ENCODE assay signal across 20 cellular contexts in the genomic region with DNA sequence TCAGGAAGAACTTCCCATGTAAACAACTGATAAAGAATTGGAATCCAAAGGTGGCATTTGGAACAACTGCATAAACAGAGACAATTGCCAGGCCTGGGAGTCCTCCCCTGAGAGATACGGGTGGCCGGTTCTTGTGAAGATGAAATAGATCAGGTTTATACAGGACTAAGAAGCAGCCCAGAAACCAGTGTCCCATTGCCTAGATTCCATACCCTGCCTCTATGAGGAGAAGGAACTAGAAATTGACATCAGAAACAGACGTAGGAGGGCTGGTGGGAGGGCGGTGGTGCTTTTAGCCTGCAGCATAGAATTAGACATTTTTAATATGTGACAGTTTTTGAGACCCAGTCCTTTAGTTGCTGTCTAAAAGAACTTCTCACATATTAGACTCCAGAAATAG. TPM values are rescaled to one million over a fixed set of nuclear protein-coding genes. Genes with fewer than 3 reads are reported as not detected.
DNase-seq lines count a peak whose midpoint lies in the region; ATAC-seq, FAIRE-seq and TF ChIP-seq lines count a peak whose summit lies in the region.
"Had no signal": no experiment of that assay in that cellular context is flagged by ENCODE, and none has a peak within 500 bp of the region (broad histone marks: within the 10 kb centered on the region; RNA-seq: fewer than 3 reads in every experiment).

No MANE protein-coding gene starts in this region.

- H2BK5ac ChIP-seq in trophoblast cell (ENCODE audit: low read depth, low read length, poor library complexity), result no peak overlapping the region

- no peak overlapping the region for H4K91ac ChIP-seq in trophoblast cell (ENCODE audit: low read depth, low read length)

- H3K79me2 ChIP-seq in trophoblast cell (ENCODE audit: control insufficient read depth, insufficient read depth, low read length, poor library complexity) (no peaks in the 10 kb centered on the region), HepG2 (ENCODE audit: insufficient read depth, low read length) (no peaks in the 10 kb centered on the region)

- H3K23ac ChIP-seq in trophoblast cell (ENCODE audit: low read length), result no peak overlapping the region

- no peak overlapping the region for H2AFZ ChIP-seq in trophoblast cell (ENCODE audit: insufficient read depth, low read length, poor library complexity)
- H2AFZ ChIP-seq in HepG2 (ENCODE audit: low read length), result no peak overlapping the region
- H2AFZ ChIP-seq: GM23248 had no signal

- H2BK12ac ChIP-seq in trophoblast cell (ENCODE audit: low read length), result no peak overlapping the region

- no peak for ATAC-seq in HepG2
- ATAC-seq: GM12878, HCT116 had no signal

- H3K36me3 ChIP-seq in H7 (replicated peaks; ENCODE audit: control insufficient read depth, insufficient read depth, low read length), result no peaks in the 10 kb centered on the region
- no peaks in the 10 kb centered on the region for H3K36me3 ChIP-seq in esophagus muscularis mucosa
- no peaks in the 10 kb centered on the region for H3K36me3 ChIP-seq in trophoblast cell (ENCODE audit: control insufficient read depth in 1 of 2, insufficient read depth in 2 of 2, low read length in 2 of 2)
- H3K36me3 ChIP-seq in HepG2 (replicated peaks in 1 of 2; ENCODE audit: control insufficient read depth in 1 of 2, insufficient read depth in 2 of 2, low read length in 2 of 2), result no peaks in the 10 kb centered on the region

- H4K12ac ChIP-seq in trophoblast cell (ENCODE audit: low read depth, low read length), result no peak overlapping the region

- no peak for TF ChIP-seq EP300 in esophagus muscularis mucosa (IDR thresholded peaks at IDR 0.05)
- TF ChIP-seq EP300 in HepG2 (IDR thresholded peaks at IDR 0.05; ENCODE audit: low read depth in 2 of 2, low read length in 2 of 2), result no peak
- no peak for TF ChIP-seq EP300 in HepG2 (CRISPR knock-in tag; IDR thresholded peaks at IDR 0.05; ENCODE audit: borderline replicate concordance)

- no peak for TF ChIP-seq CTCF in esophagus muscularis mucosa (IDR thresholded peaks at IDR 0.05)
- TF ChIP-seq CTCF in HepG2 (CRISPR knock-in tag; IDR thresholded peaks at IDR 0.05), result no peak

- no peaks in the 10 kb centered on the region for H3K9me3 ChIP-seq in esophagus muscularis mucosa
- H3K9me3 ChIP-seq in trophoblast cell (ENCODE audit: insufficient read depth, low read depth, low read length), result no peaks in the 10 kb centered on the region
- peaks cover 4% of the 10 kb centered on the region; the same call in 1 of the 2 replicates for H3K9me3 ChIP-seq in HepG2 (ENCODE audit: low read length)

- H3K27me3 ChIP-seq in H7 (ENCODE audit: control insufficient read depth, insufficient read depth, low read length) (peaks cover 3% of the 10 kb centered on the region; the same call in 1 of the 2 replicates), esophagus muscularis mucosa (no peaks in the 10 kb centered on the region), trophoblast cell (ENCODE audit: insufficient read depth, low read length) (no peaks in the 10 kb centered on the region), HepG2 (ENCODE audit: control insufficient read depth in 1 of 2, insufficient read depth in 2 of 2, low read length in 2 of 2) (peaks cover 6 to 55% of the 10 kb centered on the region in 2 experiments; a peak in 4 of 5 replicates)

- H3K4me3 ChIP-seq in H7 (ENCODE audit: insufficient read depth, low read depth, low read length), result no peak overlapping the region
- H3K4me3 ChIP-seq in esophagus muscularis mucosa, result no peak overlapping the region
- H3K4me3 ChIP-seq in trophoblast cell (ENCODE audit: low read depth, low read length), result no peak overlapping the region
- no peak overlapping the region for H3K4me3 ChIP-seq in HepG2 (replicated peaks in 1 of 3; ENCODE audit: insufficient read depth in 1 of 3, low read depth in 2 of 3, low read length in 3 of 3)
- H3K4me3 ChIP-seq: GM12878, GM23248 had no signal

- intact Hi-C loops in esophagus muscularis mucosa (cut with DNase I), result no loop called here
- intact Hi-C loops in HepG2 (cut with micrococcal nuclease; ENCODE audit: unreplicated experiment), result no loop called here

- peak overlapping the region; percentile 79 for H2BK120ac ChIP-seq in trophoblast cell (ENCODE audit: insufficient read depth, low read length, poor library complexity)

- H4K8ac ChIP-seq in trophoblast cell (ENCODE audit: low read depth, low read length), result no peak overlapping the region

- TF ChIP-seq RAD21 in HepG2 (CRISPR knock-in tag; IDR thresholded peaks at IDR 0.05), result no peak

- FAIRE-seq in HepG2 (lab: Jason Lieb, UNC), result no peak
- FAIRE-seq: D721Med, GM12878, GM19239, H1 had no signal

- H4K20me1 ChIP-seq in HepG2 (ENCODE audit: insufficient read depth, low read length), result no peaks in the 10 kb centered on the region

- TF ChIP-seq POLR2A in esophagus muscularis mucosa (IDR thresholded peaks at IDR 0.05; ENCODE audit: low read depth) (no peak), HepG2 (IDR thresholded peaks at IDR 0.05; ENCODE audit: insufficient read depth in 1 of 2, low read depth in 2 of 2, low read length in 2 of 2) (no peak)

- H3K18ac ChIP-seq in trophoblast cell (ENCODE audit: low read length), result no peak overlapping the region

- peaks cover 4% of the 10 kb centered on the region for H3K79me1 ChIP-seq in trophoblast cell (ENCODE audit: low read length)

- peak; percentile 8 for DNase-seq in H7
- DNase-seq in esophagus muscularis mucosa (ENCODE audit: extremely low spot score), result peak; percentile 85
- peak; percentile 83 to 93 for DNase-seq in trophoblast cell
- no peak for DNase-seq in cerebellar cortex (ENCODE audit: low spot score)
- DNase-seq in activated CD4-positive, alpha-beta T cell treated with anti-CD3 and anti-CD28 coated beads for 1 hour, result no peak
- DNase-seq in HepG2 (ENCODE audit: low spot score), result no peak
- DNase-seq in effector CD4-positive, alpha-beta T cell, result no peak
- DNase-seq: CD4-positive, alpha-beta T cell; CD8-positive, alpha-beta memory T cell; DMS 273 treated with DMSO at 0.1 percent for 48 hours; DMS79; EL; GDM1; H9 had no signal

- H3K4me2 ChIP-seq in trophoblast cell (ENCODE audit: low read length), result peak overlapping the region; percentile 8
- no peak overlapping the region for H3K4me2 ChIP-seq in HepG2 (ENCODE audit: low read depth, low read length)

- H3K27ac ChIP-seq in esophagus muscularis mucosa (replicated peaks in 1 of 4) (no peak overlapping the region), trophoblast cell (ENCODE audit: low read depth, low read length) (peak overlapping the region; percentile 64), HepG2 (ENCODE audit: extremely low read length, insufficient read depth, low read length) (no peak overlapping the region)
- H3K27ac ChIP-seq: GM23248 had no signal

- H3K9ac ChIP-seq in trophoblast cell (ENCODE audit: low read length) (no peak overlapping the region), HepG2 (ENCODE audit: insufficient read depth, low read depth, low read length) (no peak overlapping the region)
- H3K9ac ChIP-seq: GM23248 had no signal

- in situ Hi-C loops in HepG2 (cut with HindIII; ENCODE audit: extremely low pct_ligation_motif_present, low pct_unique_long_range_greater_than_20kb), result no loop called here

- 91% methylated on average over 4 of the region's 4 CpGs for WGBS in esophagus muscularis mucosa
- no CpG with 5 or more reads among the region's 4 CpGs for WGBS in trophoblast cell (ENCODE audit: extremely low coverage, insufficient coverage, insufficient read length)
- WGBS in HepG2 (ENCODE audit: low lambda C conversion rate), result 50% methylated on average over 4 of the region's 4 CpGs

- H3K4me1 ChIP-seq in esophagus muscularis mucosa (no peaks in the 10 kb centered on the region), trophoblast cell (ENCODE audit: control insufficient read depth in 1 of 2, insufficient read depth in 2 of 2, low read length in 2 of 2) (peaks cover 11 to 20% of the 10 kb centered on the region in 2 experiments), HepG2 (ENCODE audit: insufficient read depth, low read length) (peaks cover 9% of the 10 kb centered on the region)

- POLR2A ChIA-PET in HepG2 (lab: Yijun Ruan, JAX), result no interaction called here

- no peak overlapping the region for H3K14ac ChIP-seq in trophoblast cell (ENCODE audit: low read length)

- no peak overlapping the region for H3K4ac ChIP-seq in trophoblast cell (ENCODE audit: low read depth, low read length)

- CTCF ChIA-PET in HepG2 (lab: Yijun Ruan, JAX; ENCODE audit: low intra/inter-chr PET ratio, low total read pairs), result no interaction called here

- no peak overlapping the region for H2AK5ac ChIP-seq in trophoblast cell (ENCODE audit: low read length)

- no TSS peak for BruUV-seq in HepG2 (replicated peaks; lab: Mats Ljungman, UMichigan)

TF ChIP-seq in HepG2, 621 proteins besides CTCF, POLR2A, EP300 and RAD21 (continues in another document):
- TF ChIP-seq ZNF569 (CRISPR knock-in tag; IDR thresholded peaks at IDR 0.05; ENCODE audit: borderline replicate concordance) (no peak), ZNF776 (CRISPR knock-in tag; IDR thresholded peaks at IDR 0.05) (no peak), ZNF724P (CRISPR knock-in tag; IDR thresholded peaks at IDR 0.05; ENCODE audit: borderline replicate concordance) (no peak), ISL2 (CRISPR knock-in tag; IDR thresholded peaks at IDR 0.05) (no peak)

RNA-seq across cellular contexts. Expression of gene SH3BP4, which starts 11.8 kb away (rescaled TPM):
- total RNA-seq in H7 (2014; rRNA removed; shearing (Covaris generic)), result 45.8 and 61.4 TPM in 2 replicates
- total RNA-seq in esophagus muscularis mucosa (10 to 100 TPM; 25.3 to 63.1 (median 48.4) TPM), HepG2 (2016; rRNA removed; fragmentation: Illumina TruSeq; extraction: Trizol) (34.6 and 44.3 TPM in 2 replicates)
- 35.4 and 36.3 TPM in 2 replicates for polyA plus RNA-seq in trophoblast cell (2013)
- total RNA-seq in HepG2 (2016; cell fraction: cytosol; rRNA removed; fragmentation: Illumina TruSeq; extraction: Trizol; ENCODE audit: low read depth), result 10.1 and 13.4 TPM in 2 replicates
- 33.4 and 38.6 TPM in 2 replicates for total RNA-seq in HepG2 (2016; cell fraction: insoluble cytoplasmic fraction; rRNA removed; fragmentation: Illumina TruSeq; extraction: Trizol)
- total RNA-seq in HepG2 (2016; cell fraction: membrane; rRNA removed; fragmentation: Illumina TruSeq; extraction: Trizol), result 23.4 and 24.2 TPM in 2 replicates
- 29.3 and 37.6 TPM in 2 replicates for total RNA-seq in HepG2 (2016; cell fraction: nucleus; rRNA removed; fragmentation: Illumina TruSeq; extraction: Trizol)
- polyA plus RNA-seq in HepG2 (2011; rRNA removed), result 99.1 and 101 TPM in 2 replicates
- polyA plus RNA-seq in HepG2 (2011; cell fraction: cytosol; rRNA removed), result 62.2 and 70.2 TPM in 2 replicates
- 57.3 and 58.3 TPM in 2 replicates for polyA plus RNA-seq in HepG2 (2011; cell fraction: nucleus; rRNA removed)
- 54.2 and 63.2 TPM in 2 replicates for polyA plus RNA-seq in HepG2 (2012)
- 12.1 and 15.0 TPM in 2 replicates for polyA plus RNA-seq in HepG2 (2016; cell fraction: cytosol; fragmentation: Illumina TruSeq; extraction: Trizol; ENCODE audit: low read depth)
- polyA plus RNA-seq in HepG2 (2016; cell fraction: insoluble cytoplasmic fraction; fragmentation: Illumina TruSeq; extraction: Trizol; ENCODE audit: low read depth), result 41.4 and 47.1 TPM in 2 replicates
- 16.0 and 16.3 TPM in 2 replicates for polyA plus RNA-seq in HepG2 (2016; cell fraction: membrane; fragmentation: Illumina TruSeq; extraction: Trizol; ENCODE audit: low read depth)
- polyA plus RNA-seq in HepG2 (2016; cell fraction: nucleus; fragmentation: Illumina TruSeq; extraction: Trizol; ENCODE audit: insufficient read depth, low read depth), result 33.7 and 37.2 TPM in 2 replicates
- 50.3 and 196 TPM in 2 replicates for polyA minus RNA-seq in HepG2 (2011; rRNA and poly(A)+ RNA removed; ENCODE audit: low replicate concordance)
- 58.1 and 67.7 TPM in 2 replicates for polyA minus RNA-seq in HepG2 (2011; cell fraction: cytosol; rRNA and poly(A)+ RNA removed)
- 92.1 and 100 TPM in 2 replicates for polyA minus RNA-seq in HepG2 (2011; cell fraction: nucleus; rRNA and poly(A)+ RNA removed)
- polyA plus RNA-seq: CD8-positive, alpha-beta memory T cell had no signal

Comparison
In these comparisons a context has a peak if more than half of its experiments do, and no peak if none do; other contexts are left out.
1. DNase-seq: peak in H7 (single experiment), esophagus muscularis mucosa (single experiment) and trophoblast cell (2 of 2); none in cerebellar cortex (single experiment), activated CD4-positive, alpha-beta T cell treated with anti-CD3 and anti-CD28 coated beads for 1 hour (single experiment), HepG2 (single experiment) and effector CD4-positive, alpha-beta T cell (single experiment).